13 cellular contexts compared by ENCODE assay signal in genomic region chr12:25089738-25090137, GRCh38.
DNase-seq lines count a peak whose midpoint lies in the region; ATAC-seq, FAIRE-seq and TF ChIP-seq lines count a peak whose summit lies in the region.
"Had no signal": no experiment of that assay in that cellular context is flagged by ENCODE, and none has a peak within 500 bp of the region (broad histone marks: within the 10 kb centered on the region; RNA-seq: fewer than 3 reads in every experiment).

No MANE protein-coding gene starts in this region.

- H3K4me1 ChIP-seq in CD8-positive, alpha-beta T cell (ENCODE audit: insufficient read depth, low read length), result peaks cover 4% of the 10 kb centered on the region
- H3K4me1 ChIP-seq in lower lobe of right lung, result no peaks in the 10 kb centered on the region

- no peaks in the 10 kb centered on the region for H3K27me3 ChIP-seq in CD8-positive, alpha-beta T cell (ENCODE audit: insufficient read depth, low read length)
- H3K27me3 ChIP-seq in lower lobe of right lung (ENCODE audit: low read depth), result no peaks in the 10 kb centered on the region
- H3K27me3 ChIP-seq: esophagus squamous epithelium, spleen had no signal

- H3K36me3 ChIP-seq in CD8-positive, alpha-beta T cell (ENCODE audit: insufficient read depth, low read length), result peaks cover 13% of the 10 kb centered on the region
- H3K36me3 ChIP-seq in lower lobe of right lung, result peaks cover 3% of the 10 kb centered on the region
- H3K36me3 ChIP-seq: esophagus squamous epithelium had no signal

- ATAC-seq in CD8-positive, alpha-beta T cell, result no peak
- peak; percentile 27 to 67 for ATAC-seq in lower lobe of right lung

- H3K9me3 Mint-ChIP-seq in CD8-positive, alpha-beta T cell, result peaks cover 6% of the 10 kb centered on the region

- FAIRE-seq in RCC 7860 (lab: Jason Lieb, UNC), result no peak

- H3K27ac Mint-ChIP-seq in CD8-positive, alpha-beta T cell, result peak overlapping the region; percentile 64
- H3K27ac Mint-ChIP-seq: HFFc6; T-helper 1 cell treated with Interleukin-12 subunit alpha and Interleukin-12 subunit beta and Interleukin-4 antibody, amounts not matched to agents 30 μg/mL and 1 μg/mL, for 36 hours had no signal

- intact Hi-C loops in CD8-positive, alpha-beta T cell (cut with DNase I, micrococcal nuclease), result loop anchor here in 1 of 2 experiments (5.0 kb wide), 2 partner anchors 37 to 1303 kb away; a partner anchor contains a TSS
- intact Hi-C loops in lower lobe of right lung (cut with DNase I), result no loop called here

- H3K36me3 Mint-ChIP-seq in CD8-positive, alpha-beta T cell, result peaks cover 88% of the 10 kb centered on the region

- H3K27ac ChIP-seq in CD8-positive, alpha-beta T cell (ENCODE audit: low read depth, low read length), result no peak overlapping the region
- no peak overlapping the region for H3K27ac ChIP-seq in lower lobe of right lung
- H3K27ac ChIP-seq: esophagus squamous epithelium had no signal

- no peaks in the 10 kb centered on the region for H3K27me3 Mint-ChIP-seq in CD8-positive, alpha-beta T cell (ENCODE audit: low read depth)

- POLR2A ChIA-PET in CD8-positive, alpha-beta T cell (lab: Charles Lee), result interaction anchor here (2.6 kb wide), 1 partner anchor 38 kb away, joined by 7 read pairs; no protein-coding TSS in a partner anchor

- H3K9me3 ChIP-seq in CD8-positive, alpha-beta T cell (ENCODE audit: low read length), result no peaks in the 10 kb centered on the region
- peaks cover 6% of the 10 kb centered on the region for H3K9me3 ChIP-seq in lower lobe of right lung

- no peak for DNase-seq in CD8-positive, alpha-beta T cell
- DNase-seq in HPDE6-E6E7 (ENCODE audit: extremely low spot score) (peak; percentile 20), lower lobe of right lung (no peak), globus pallidus (ENCODE audit: low spot score) (no peak), NCI-H510A treated with DMSO at 0.1 percent for 48 hours (lab: John Stamatoyannopoulos, UW) (no peak), RCC 7860 (ENCODE audit: low spot score) (no peak)
- peak; percentile 13 for DNase-seq in activated naive CD4-positive, alpha-beta T cell treated with anti-CD3 and anti-CD28 coated beads, Interleukin-2, amount 50 U/mL, for 16 hours
- no peak for DNase-seq in activated effector memory CD4-positive, alpha-beta T cell treated with Interleukin-2 at 50 U/mL for 16 hours
- DNase-seq: esophagus squamous epithelium, HFFc6, NCI-H524, spleen had no signal

- H3K4me3 ChIP-seq in CD8-positive, alpha-beta T cell (ENCODE audit: low read depth, low read length), result no peak overlapping the region
- H3K4me3 ChIP-seq in lower lobe of right lung, result no peak overlapping the region
- H3K4me3 ChIP-seq: esophagus squamous epithelium, spleen had no signal

- TF ChIP-seq CTCF in CD8-positive, alpha-beta T cell (IDR thresholded peaks at IDR 0.05), result no peak
- TF ChIP-seq CTCF in lower lobe of right lung (IDR thresholded peaks at IDR 0.05), result no peak

- peaks cover 28% of the 10 kb centered on the region for H3K4me1 Mint-ChIP-seq in CD8-positive, alpha-beta T cell (ENCODE audit: low read depth)

- CTCF ChIA-PET in CD8-positive, alpha-beta T cell (lab: Charles Lee), result interaction anchor here (0.9 to 1.9 kb wide), 2 partner anchors 41 to 44 kb away, joined by 4 read pairs; no protein-coding TSS in a partner anchor

- no peak overlapping the region for H3K4me3 Mint-ChIP-seq in CD8-positive, alpha-beta T cell
- H3K4me3 Mint-ChIP-seq: HFFc6; T-helper 1 cell treated with Interleukin-12 subunit alpha and Interleukin-12 subunit beta and Interleukin-4 antibody, amounts not matched to agents 30 μg/mL and 1 μg/mL, for 36 hours had no signal

Comparison
In these comparisons a context has a peak if more than half of its experiments do, and no peak if none do; other contexts are left out.
1. DNase-seq: peak in HPDE6-E6E7 (single experiment) and activated naive CD4-positive, alpha-beta T cell treated with anti-CD3 and anti-CD28 coated beads, Interleukin-2, amount 50 U/mL, for 16 hours (single experiment); none in CD8-positive, alpha-beta T cell (0 of 7), lower lobe of right lung (single experiment), globus pallidus (single experiment), NCI-H510A treated with DMSO at 0.1 percent for 48 hours (single experiment), activated effector memory CD4-positive, alpha-beta T cell treated with Interleukin-2 at 50 U/mL for 16 hours (single experiment) and RCC 7860 (single experiment).